Comparison of ENCODE assay signal across 9 cellular contexts in genomic region chr14:24232645-24233537, GRCh38. TPM values are rescaled to one million over a fixed set of nuclear protein-coding genes. Genes with fewer than 3 reads are reported as not detected.
DNase-seq lines count a peak whose midpoint lies in the region; ATAC-seq, FAIRE-seq and TF ChIP-seq lines count a peak whose summit lies in the region.
"Had no signal": no experiment of that assay in that cellular context is flagged by ENCODE, and none has a peak within 500 bp of the region (broad histone marks: within the 10 kb centered on the region; RNA-seq: fewer than 3 reads in every experiment).

Gene GMPR2 (plus strand): TSS chr14:24232929. CDS start chr14:24233254, 325 bp downstream.

- H3K36me3 ChIP-seq in ectodermal cell (ENCODE audit: control insufficient read depth, insufficient read depth, low read length) (peaks cover 14% of the 10 kb centered on the region), upper lobe of right lung (peaks cover 34% of the 10 kb centered on the region)

- H3K4me3 ChIP-seq in ectodermal cell (ENCODE audit: insufficient read depth, low read depth, low read length): peak within 1 kb of the TSS; percentile 66
- H3K4me3 ChIP-seq in upper lobe of right lung: peak within 1 kb of the TSS; percentile 80

- H3K4me1 ChIP-seq in ectodermal cell (ENCODE audit: control insufficient read depth, insufficient read depth, low read length) (peaks cover 12% of the 10 kb centered on the region), upper lobe of right lung (peaks cover 25% of the 10 kb centered on the region)

- ATAC-seq in GM19035 (IDR thresholded peaks at IDR 0.05; ENCODE audit: unreplicated experiment) (peak; percentile 62), HG03108 (IDR thresholded peaks at IDR 0.05; ENCODE audit: unreplicated experiment) (peak; percentile 37), upper lobe of right lung (peak; percentile 82)

- TF ChIP-seq CTCF in D721Med (IDR thresholded peaks at IDR 0.05; ENCODE audit: insufficient read depth, missing control alignments) (no peak), upper lobe of right lung (IDR thresholded peaks at IDR 0.05) (no peak)

- DNase-seq in D721Med (ENCODE audit: insufficient read length, low spot score): peak; percentile 45
- DNase-seq in RKO (ENCODE audit: low spot score): peak; percentile 41
- peak; percentile 71 for DNase-seq in mesenteric fat pad (ENCODE audit: low spot score)
- DNase-seq in upper lobe of right lung: no peak
- DNase-seq in superior temporal gyrus (ENCODE audit: extremely low spot score): no peak

- H3K27me3 ChIP-seq in ectodermal cell (ENCODE audit: control insufficient read depth, insufficient read depth, low read length, poor library complexity, severe bottlenecking) (no peaks in the 10 kb centered on the region), upper lobe of right lung (no peaks in the 10 kb centered on the region)

- FAIRE-seq in D721Med (lab: Jason Lieb, UNC): no peak
- FAIRE-seq: endometrium had no signal

- intact Hi-C loops in upper lobe of right lung (cut with DNase I): no loop called here

- H3K27ac ChIP-seq in ectodermal cell (ENCODE audit: insufficient read depth, low read depth, low read length, poor library complexity, severe bottlenecking): peak within 1 kb of the TSS; percentile 79
- peak within 1 kb of the TSS; percentile 91 for H3K27ac ChIP-seq in upper lobe of right lung

- no peaks in the 10 kb centered on the region for H3K9me3 ChIP-seq in ectodermal cell (ENCODE audit: control insufficient read depth, low read length)
- H3K9me3 ChIP-seq in upper lobe of right lung: no peaks in the 10 kb centered on the region

- WGBS in ectodermal cell, 2 experiments: 11 to 12% methylated on average over 38 of the region's 38 CpGs

RNA-seq across cellular contexts. Expression of gene GMPR2, which starts in this region (rescaled TPM):
- polyA plus RNA-seq in ectodermal cell (2013, experiment 1 of 4): 92.8 TPM
- polyA plus RNA-seq in ectodermal cell (2013, experiment 2 of 4): 104 TPM
- 68.5 TPM for polyA plus RNA-seq in ectodermal cell (2013, experiment 3 of 4)
- polyA plus RNA-seq in ectodermal cell (2013, experiment 4 of 4): 75.1 TPM
- 46.5 TPM for total RNA-seq in mesenteric fat pad
- total RNA-seq in upper lobe of right lung: 73.2 TPM

Comparison
In these comparisons a context has a peak if more than half of its experiments do, and no peak if none do; other contexts are left out.
1. DNase-seq: peak in D721Med (single experiment), RKO (single experiment) and mesenteric fat pad (single experiment); none in upper lobe of right lung (single experiment) and superior temporal gyrus (single experiment).
2. Peak in every context shown above with its lines, with median percentiles within 50 percentile points of each other: ATAC-seq.